In genomic region chr16:28610595-28611270, GRCh38 we compare ENCODE assay signal across 18 cellular contexts. TPM values are rescaled to one million over a fixed set of nuclear protein-coding genes. Genes with fewer than 3 reads are reported as not detected.
A peak's percentile ranks its signal among the peaks of the same experiment; 100 is the strongest.
DNase-seq lines count a peak whose midpoint lies in the region; ATAC-seq, FAIRE-seq and TF ChIP-seq lines count a peak whose summit lies in the region.
"Had no signal": no experiment of that assay in that cellular context is flagged by ENCODE, and none has a peak within 500 bp of the region (broad histone marks: within the 10 kb centered on the region; RNA-seq: fewer than 3 reads in every experiment).

No MANE protein-coding gene starts in this region.

- H3K4me1 ChIP-seq in NT2/D1 (ENCODE audit: insufficient read depth, insufficient read length), result peaks cover 20% of the 10 kb centered on the region
- H3K4me1 ChIP-seq in HepG2 (ENCODE audit: insufficient read depth, low read length), result peaks cover 39% of the 10 kb centered on the region
- H3K4me1 ChIP-seq in psoas muscle, result peaks cover 10% of the 10 kb centered on the region
- no peaks in the 10 kb centered on the region for H3K4me1 ChIP-seq in GM23248 (ENCODE audit: insufficient read depth)
- H3K4me1 ChIP-seq: ascending aorta, Caco-2 had no signal

- H3K4me3 Mint-ChIP-seq in activated CD4-positive, alpha-beta T cell treated with anti-CD3 and anti-CD28 coated beads, Interleukin-2, amount 10 ng/mL, durations not matched to agents 7 days and 5 days, result no peak overlapping the region
- H3K4me3 Mint-ChIP-seq: activated B cell treated with CpG ODN at 0.5 μM for 24 hours had no signal

- H3F3A ChIP-seq in GM23248 (ENCODE audit: insufficient read depth), result no peaks in the 10 kb centered on the region

- intact Hi-C loops in HepG2 (cut with micrococcal nuclease; ENCODE audit: unreplicated experiment) (loop anchor here (10.0 kb wide), 1 partner anchor 66 kb away; no protein-coding TSS in a partner anchor), psoas muscle (cut with DNase I) (no loop called here)

- no peak for TF ChIP-seq POLR2A in HepG2 (IDR thresholded peaks at IDR 0.05; ENCODE audit: insufficient read depth in 1 of 2, low read depth in 2 of 2, low read length in 2 of 2)

- H3K27ac ChIP-seq in HepG2 (ENCODE audit: extremely low read length, insufficient read depth, low read length) (peak overlapping the region; percentile 47), psoas muscle (no peak overlapping the region), GM23248 (no peak overlapping the region)
- H3K27ac ChIP-seq: ascending aorta, testis had no signal

- peaks cover 20% of the 10 kb centered on the region for H3K4me1 Mint-ChIP-seq in activated CD4-positive, alpha-beta T cell treated with anti-CD3 and anti-CD28 coated beads, Interleukin-2, amount 10 ng/mL, durations not matched to agents 7 days and 5 days

- no peaks in the 10 kb centered on the region for H3K36me3 Mint-ChIP-seq in activated CD4-positive, alpha-beta T cell treated with anti-CD3 and anti-CD28 coated beads, Interleukin-2, amount 10 ng/mL, durations not matched to agents 7 days and 5 days (ENCODE audit: low read depth)

- peak overlapping the region; percentile 99 for H3K4me2 ChIP-seq in HepG2 (ENCODE audit: low read depth, low read length)
- no peak overlapping the region for H3K4me2 ChIP-seq in GM23248 (ENCODE audit: unreplicated experiment)
- H3K4me2 ChIP-seq: SK-N-SH had no signal

- H3K79me2 ChIP-seq in HepG2 (ENCODE audit: insufficient read depth, low read length) (peaks cover 12% of the 10 kb centered on the region), GM23248 (ENCODE audit: insufficient read depth) (no peaks in the 10 kb centered on the region)

- CTCF ChIA-PET in activated CD4-positive, alpha-beta T cell treated with anti-CD3 and anti-CD28 coated beads, Interleukin-2, amount 10 ng/mL, durations not matched to agents 7 days and 5 days (lab: Charles Lee), result interaction anchor here (1.2 to 1.6 kb wide), 4 partner anchors 10 to 333 kb away, joined by 3 to 8 read pairs (median 4); no protein-coding TSS in a partner anchor
- CTCF ChIA-PET in HepG2 (lab: Yijun Ruan, JAX; ENCODE audit: low intra/inter-chr PET ratio, low total read pairs), result no interaction called here

- H3K27me3 Mint-ChIP-seq in activated CD4-positive, alpha-beta T cell treated with anti-CD3 and anti-CD28 coated beads, Interleukin-2, amount 10 ng/mL, durations not matched to agents 7 days and 5 days, result no peaks in the 10 kb centered on the region
- H3K27me3 Mint-ChIP-seq: activated B cell treated with CpG ODN at 0.5 μM for 24 hours had no signal

- no peaks in the 10 kb centered on the region for H4K20me1 ChIP-seq in HepG2 (ENCODE audit: insufficient read depth, low read length)
- no peaks in the 10 kb centered on the region for H4K20me1 ChIP-seq in GM23248 (ENCODE audit: insufficient read depth)

- no peak for FAIRE-seq in HepG2 (lab: Jason Lieb, UNC)
- FAIRE-seq: A204.1, keratinocyte had no signal

- H3K4me3 ChIP-seq in NT2/D1 (ENCODE audit: insufficient read length, low read depth) (no peak overlapping the region), HepG2 (replicated peaks in 1 of 3; ENCODE audit: insufficient read depth in 1 of 3, low read depth in 2 of 3, low read length in 3 of 3) (peak overlapping the region; percentile 66 to 90 (median 70)), psoas muscle (peak overlapping the region; percentile 52), GM23248 (no peak overlapping the region)
- H3K4me3 ChIP-seq: testis had no signal

- TF ChIP-seq EP300 in HepG2 (IDR thresholded peaks at IDR 0.05; ENCODE audit: low read depth in 2 of 2, low read length in 2 of 2) (peak in 1 of 2 experiments; percentile 33; a peak in 1 of 4 replicates), HepG2 (CRISPR knock-in tag; IDR thresholded peaks at IDR 0.05; ENCODE audit: borderline replicate concordance) (no peak; the same call in 1 of the 2 replicates)

- POLR2A ChIA-PET in activated CD4-positive, alpha-beta T cell treated with anti-CD3 and anti-CD28 coated beads, Interleukin-2, amount 10 ng/mL, durations not matched to agents 7 days and 5 days (lab: Charles Lee), result no interaction called here
- POLR2A ChIA-PET in HepG2 (lab: Yijun Ruan, JAX), result interaction anchor here (0.6 to 3.1 kb wide), 16 partner anchors 8 to 286 kb away, joined by 3 to 175 read pairs (median 5); partner anchors contain the start of genes NUPR1, SULT1A2 and TUFM

- no peaks in the 10 kb centered on the region for H3K36me3 ChIP-seq in NT2/D1 (ENCODE audit: insufficient read depth, insufficient read length, low read length)
- peaks cover 0 to 17% of the 10 kb centered on the region in 2 experiments; a peak in 3 of 5 replicates for H3K36me3 ChIP-seq in HepG2 (replicated peaks in 1 of 2; ENCODE audit: control insufficient read depth in 1 of 2, insufficient read depth in 2 of 2, low read length in 2 of 2)
- H3K36me3 ChIP-seq in psoas muscle (ENCODE audit: insufficient read depth in 1 of 2, low read depth in 1 of 2), result peaks cover 0 to 9% of the 10 kb centered on the region in 2 donors
- H3K36me3 ChIP-seq in GM23248 (ENCODE audit: low read depth), result no peaks in the 10 kb centered on the region
- H3K36me3 ChIP-seq: ascending aorta had no signal

- H3K27me3 ChIP-seq in NT2/D1 (ENCODE audit: insufficient read depth, insufficient read length) (no peaks in the 10 kb centered on the region), HepG2 (ENCODE audit: control insufficient read depth in 1 of 2, insufficient read depth in 2 of 2, low read length in 2 of 2) (no peaks in the 10 kb centered on the region), psoas muscle (ENCODE audit: insufficient read depth in 3 of 3, low read length in 2 of 3) (no peaks in the 10 kb centered on the region), GM23248 (replicated peaks; ENCODE audit: insufficient read depth) (no peaks in the 10 kb centered on the region)
- H3K27me3 ChIP-seq: ascending aorta, testis had no signal

- H3K27ac Mint-ChIP-seq in activated CD4-positive, alpha-beta T cell treated with anti-CD3 and anti-CD28 coated beads, Interleukin-2, amount 10 ng/mL, durations not matched to agents 7 days and 5 days, result peak overlapping the region; percentile 62
- H3K27ac Mint-ChIP-seq: activated B cell treated with CpG ODN at 0.5 μM for 24 hours had no signal

- H3K9ac ChIP-seq in NT2/D1 (ENCODE audit: insufficient read length, low read depth) (peak overlapping the region; percentile 53), HepG2 (ENCODE audit: insufficient read depth, low read depth, low read length) (peak overlapping the region; percentile 77), GM23248 (no peak overlapping the region)
- H3K9ac ChIP-seq: SK-N-SH had no signal

- in situ Hi-C loops in HepG2 (cut with HindIII; ENCODE audit: extremely low pct_ligation_motif_present, low pct_unique_long_range_greater_than_20kb) (no loop called here), GM23248 (cut with MboI) (no loop called here)

- H3K9me3 Mint-ChIP-seq in activated CD4-positive, alpha-beta T cell treated with anti-CD3 and anti-CD28 coated beads, Interleukin-2, amount 10 ng/mL, durations not matched to agents 7 days and 5 days, result no peaks in the 10 kb centered on the region
- H3K9me3 Mint-ChIP-seq: activated B cell treated with CpG ODN at 0.5 μM for 24 hours had no signal

- no peaks in the 10 kb centered on the region for H3K9me2 ChIP-seq in GM23248 (ENCODE audit: insufficient read depth)
- H3K9me2 ChIP-seq: SK-N-SH had no signal

- 11% methylated on average over 11 of the region's 11 CpGs for WGBS in HepG2 (ENCODE audit: low lambda C conversion rate)
- WGBS in psoas muscle, 3 donors, result 83 to 84% (median 83%) methylated on average over 11 of the region's 11 CpGs
- 60 to 61% methylated on average over 11 of the region's 11 CpGs for WGBS in GM23248 (ENCODE audit: low coverage in 1 of 2, low lambda C conversion rate in 2 of 2, missing lambda C conversion rate in 2 of 2), 2 experiments

- DNase-seq in activated CD4-positive, alpha-beta T cell treated with anti-CD3 and anti-CD28 coated beads, Interleukin-2, amount 10 ng/mL, durations not matched to agents 7 days and 5 days, result no peak
- no peak for DNase-seq in activated CD4-positive, alpha-beta T cell treated with anti-CD3 and anti-CD28 coated beads for 48 hours
- no peak for DNase-seq in NT2/D1 (ENCODE audit: low read depth, low spot score)
- DNase-seq in HepG2 (ENCODE audit: low spot score), result no peak
- DNase-seq in psoas muscle, result no peak
- DNase-seq in NCI-H2171 treated with DMSO at 0.1 percent for 48 hours (lab: John Stamatoyannopoulos, UW), result no peak
- no peak for DNase-seq in GM19238 (ENCODE audit: insufficient read length, low spot score)
- no peak for DNase-seq in GM23248
- DNase-seq: activated B cell treated with CpG ODN at 0.5 μM for 24 hours; activated T-cell treated with anti-CD3 and anti-CD28 coated beads, Interleukin-2, amount 50 U/mL, for 1 hour; Caco-2; foreskin fibroblast; NCI-H2171 had no signal

- H2AFZ ChIP-seq in HepG2 (ENCODE audit: low read length) (peak overlapping the region; percentile 17), GM23248 (no peak overlapping the region)

- no peak for TF ChIP-seq RAD21 in HepG2 (CRISPR knock-in tag; IDR thresholded peaks at IDR 0.05)

- no peak for TF ChIP-seq CTCF in HepG2 (CRISPR knock-in tag; IDR thresholded peaks at IDR 0.05)
- TF ChIP-seq CTCF in psoas muscle (IDR thresholded peaks at IDR 0.05), result no peak

- H3K9me3 ChIP-seq in NT2/D1 (ENCODE audit: insufficient read depth, low read length) (no peaks in the 10 kb centered on the region), HepG2 (ENCODE audit: low read length) (no peaks in the 10 kb centered on the region), psoas muscle (no peaks in the 10 kb centered on the region), GM23248 (ENCODE audit: low read depth) (no peaks in the 10 kb centered on the region)
- H3K9me3 ChIP-seq: ascending aorta, Caco-2, SK-N-SH, testis had no signal

- ATAC-seq in HepG2 (no peak), psoas muscle (no peak)

- BruUV-seq in HepG2 (replicated peaks; lab: Mats Ljungman, UMichigan), result no TSS peak

RNA-seq across cellular contexts. Expression of gene SULT1A1, which starts 0.9 kb away (rescaled TPM):
- 10 to 100 TPM; 11.1 to 11.3 TPM for total RNA-seq in activated CD4-positive, alpha-beta T cell treated with anti-CD3 and anti-CD28 coated beads, Interleukin-2, amount 10 ng/mL, durations not matched to agents 7 days and 5 days
- total RNA-seq in HepG2 (2016; rRNA removed; fragmentation: Illumina TruSeq; extraction: Trizol), result 147 and 174 TPM in 2 replicates
- 53.8 and 58.2 TPM in 2 replicates for total RNA-seq in HepG2 (2016; cell fraction: cytosol; rRNA removed; fragmentation: Illumina TruSeq; extraction: Trizol; ENCODE audit: low read depth)
- total RNA-seq in HepG2 (2016; cell fraction: insoluble cytoplasmic fraction; rRNA removed; fragmentation: Illumina TruSeq; extraction: Trizol), result 157 and 177 TPM in 2 replicates
- 56.7 and 63.7 TPM in 2 replicates for total RNA-seq in HepG2 (2016; cell fraction: membrane; rRNA removed; fragmentation: Illumina TruSeq; extraction: Trizol)
- total RNA-seq in HepG2 (2016; cell fraction: nucleus; rRNA removed; fragmentation: Illumina TruSeq; extraction: Trizol), result 55.4 and 59.6 TPM in 2 replicates
- polyA plus RNA-seq in HepG2 (2011; rRNA removed), result 114 and 117 TPM in 2 replicates
- 87.7 and 112 TPM in 2 replicates for polyA plus RNA-seq in HepG2 (2011; cell fraction: cytosol; rRNA removed)
- 78.9 and 79.1 TPM in 2 replicates for polyA plus RNA-seq in HepG2 (2011; cell fraction: nucleus; rRNA removed)
- 97.2 and 132 TPM in 2 replicates for polyA plus RNA-seq in HepG2 (2012)
- 63.2 and 71.4 TPM in 2 replicates for polyA plus RNA-seq in HepG2 (2016; cell fraction: cytosol; fragmentation: Illumina TruSeq; extraction: Trizol; ENCODE audit: low read depth)
- polyA plus RNA-seq in HepG2 (2016; cell fraction: insoluble cytoplasmic fraction; fragmentation: Illumina TruSeq; extraction: Trizol; ENCODE audit: low read depth), result 204 and 206 TPM in 2 replicates
- polyA plus RNA-seq in HepG2 (2016; cell fraction: membrane; fragmentation: Illumina TruSeq; extraction: Trizol; ENCODE audit: low read depth), result 50.8 and 59.5 TPM in 2 replicates
- 122 and 123 TPM in 2 replicates for polyA plus RNA-seq in HepG2 (2016; cell fraction: nucleus; fragmentation: Illumina TruSeq; extraction: Trizol; ENCODE audit: insufficient read depth, low read depth)
- 18.9 and 75.8 TPM in 2 replicates for polyA minus RNA-seq in HepG2 (2011; rRNA and poly(A)+ RNA removed; ENCODE audit: low replicate concordance)
- polyA minus RNA-seq in HepG2 (2011; cell fraction: cytosol; rRNA and poly(A)+ RNA removed), result 33.0 and 38.4 TPM in 2 replicates
- 20.5 and 29.8 TPM in 2 replicates for polyA minus RNA-seq in HepG2 (2011; cell fraction: nucleus; rRNA and poly(A)+ RNA removed)
- total RNA-seq in psoas muscle, result 10 to 100 TPM in 3 of 4 donors, 1 to 10 TPM in 1; 8.1 to 22.8 (median 13.4) TPM
- 1 to 10 TPM; 2.8 to 6.3 (median 3.5) TPM for polyA plus RNA-seq in psoas muscle
- not detected in 2 replicates for total RNA-seq in GM23248 (2014; rRNA removed; shearing (Covaris generic))
- not detected in 2 replicates for polyA plus RNA-seq in GM23248 (2016; fragmentation: Nextera tagmentation; extraction: Ambion mirVana)

RNA-seq across cellular contexts. Expression of gene SULT1A2, which starts 13.9 kb away (rescaled TPM):
- under 1 TPM; 0.27 to 0.50 TPM for total RNA-seq in activated CD4-positive, alpha-beta T cell treated with anti-CD3 and anti-CD28 coated beads, Interleukin-2, amount 10 ng/mL, durations not matched to agents 7 days and 5 days
- total RNA-seq in HepG2 (2016; rRNA removed; fragmentation: Illumina TruSeq; extraction: Trizol) (34.2 and 35.2 TPM in 2 replicates), psoas muscle (1 to 10 TPM in 1 of 4 donors, under 1 TPM in 2, not detected in 1; 0.34 to 1.5 (median 0.52) TPM)
- 19.8 and 21.5 TPM in 2 replicates for total RNA-seq in HepG2 (2016; cell fraction: cytosol; rRNA removed; fragmentation: Illumina TruSeq; extraction: Trizol; ENCODE audit: low read depth)
- 36.3 and 38.2 TPM in 2 replicates for total RNA-seq in HepG2 (2016; cell fraction: insoluble cytoplasmic fraction; rRNA removed; fragmentation: Illumina TruSeq; extraction: Trizol)
- total RNA-seq in HepG2 (2016; cell fraction: membrane; rRNA removed; fragmentation: Illumina TruSeq; extraction: Trizol), result 19.3 and 19.9 TPM in 2 replicates
- total RNA-seq in HepG2 (2016; cell fraction: nucleus; rRNA removed; fragmentation: Illumina TruSeq; extraction: Trizol), result 23.5 and 24.0 TPM in 2 replicates
- polyA plus RNA-seq in HepG2 (2011; rRNA removed) (32.9 and 33.0 TPM in 2 replicates), psoas muscle (under 1 TPM in 2 of 3 donors, not detected in 1; 0.09 to 0.34 TPM), GM23248 (2016; fragmentation: Nextera tagmentation; extraction: Ambion mirVana) (not detected in 2 replicates)
- polyA plus RNA-seq in HepG2 (2011; cell fraction: cytosol; rRNA removed), result 14.0 and 21.3 TPM in 2 replicates
- 86.1 and 93.8 TPM in 2 replicates for polyA plus RNA-seq in HepG2 (2011; cell fraction: nucleus; rRNA removed)
- 18.7 and 23.6 TPM in 2 replicates for polyA plus RNA-seq in HepG2 (2012)
- 18.2 and 18.9 TPM in 2 replicates for polyA plus RNA-seq in HepG2 (2016; cell fraction: cytosol; fragmentation: Illumina TruSeq; extraction: Trizol; ENCODE audit: low read depth)
- polyA plus RNA-seq in HepG2 (2016; cell fraction: insoluble cytoplasmic fraction; fragmentation: Illumina TruSeq; extraction: Trizol; ENCODE audit: low read depth), result 33.4 and 34.7 TPM in 2 replicates
- 14.3 and 21.1 TPM in 2 replicates for polyA plus RNA-seq in HepG2 (2016; cell fraction: membrane; fragmentation: Illumina TruSeq; extraction: Trizol; ENCODE audit: low read depth)
- polyA plus RNA-seq in HepG2 (2016; cell fraction: nucleus; fragmentation: Illumina TruSeq; extraction: Trizol; ENCODE audit: insufficient read depth, low read depth), result 56.7 and 59.1 TPM in 2 replicates
- polyA minus RNA-seq in HepG2 (2011; rRNA and poly(A)+ RNA removed; ENCODE audit: low replicate concordance), result 2.7 and 14.8 TPM in 2 replicates
- 5.5 and 6.4 TPM in 2 replicates for polyA minus RNA-seq in HepG2 (2011; cell fraction: cytosol; rRNA and poly(A)+ RNA removed)
- polyA minus RNA-seq in HepG2 (2011; cell fraction: nucleus; rRNA and poly(A)+ RNA removed), result 14.0 and 15.7 TPM in 2 replicates
- total RNA-seq in GM23248 (2014; rRNA removed; shearing (Covaris generic)), result not detected in 2 replicates
- total RNA-seq: activated B cell treated with CpG ODN at 0.5 μM for 24 hours had no signal
- polyA plus RNA-seq: keratinocyte had no signal

RNA-seq across cellular contexts. Expression of gene NPIPB8, which starts 27.1 kb away (rescaled TPM):
- total RNA-seq in activated CD4-positive, alpha-beta T cell treated with anti-CD3 and anti-CD28 coated beads, Interleukin-2, amount 10 ng/mL, durations not matched to agents 7 days and 5 days, result under 1 TPM in 1 of 2 experiments, not detected in 1; 0.44 TPM
- total RNA-seq in HepG2 (2016; rRNA removed; fragmentation: Illumina TruSeq; extraction: Trizol), result 0.49 TPM in 1 of 2 replicates, not detected in the other
- total RNA-seq in HepG2 (2016; cell fraction: cytosol; rRNA removed; fragmentation: Illumina TruSeq; extraction: Trizol; ENCODE audit: low read depth), result not detected in 2 replicates
- 0.82 TPM in 1 of 2 replicates, not detected in the other for total RNA-seq in HepG2 (2016; cell fraction: insoluble cytoplasmic fraction; rRNA removed; fragmentation: Illumina TruSeq; extraction: Trizol)
- total RNA-seq in HepG2 (2016; cell fraction: membrane; rRNA removed; fragmentation: Illumina TruSeq; extraction: Trizol), result not detected in 2 replicates
- 1.8 and 2.2 TPM in 2 replicates for total RNA-seq in HepG2 (2016; cell fraction: nucleus; rRNA removed; fragmentation: Illumina TruSeq; extraction: Trizol)
- 2.3 and 2.9 TPM in 2 replicates for polyA plus RNA-seq in HepG2 (2011; rRNA removed)
- not detected in 2 replicates for polyA plus RNA-seq in HepG2 (2011; cell fraction: cytosol; rRNA removed)
- polyA plus RNA-seq in HepG2 (2011; cell fraction: nucleus; rRNA removed), result 1.3 and 2.4 TPM in 2 replicates
- polyA plus RNA-seq in HepG2 (2012), result 0.71 and 2.0 TPM in 2 replicates
- polyA plus RNA-seq in HepG2 (2016; cell fraction: cytosol; fragmentation: Illumina TruSeq; extraction: Trizol; ENCODE audit: low read depth), result not detected in 2 replicates
- not detected in 2 replicates for polyA plus RNA-seq in HepG2 (2016; cell fraction: insoluble cytoplasmic fraction; fragmentation: Illumina TruSeq; extraction: Trizol; ENCODE audit: low read depth)
- not detected in 2 replicates for polyA plus RNA-seq in HepG2 (2016; cell fraction: membrane; fragmentation: Illumina TruSeq; extraction: Trizol; ENCODE audit: low read depth)
- polyA plus RNA-seq in HepG2 (2016; cell fraction: nucleus; fragmentation: Illumina TruSeq; extraction: Trizol; ENCODE audit: insufficient read depth, low read depth), result 5.4 and 6.5 TPM in 2 replicates
- polyA minus RNA-seq in HepG2 (2011; rRNA and poly(A)+ RNA removed; ENCODE audit: low replicate concordance), result 0.63 and 3.7 TPM in 2 replicates
- not detected in 2 replicates for polyA minus RNA-seq in HepG2 (2011; cell fraction: cytosol; rRNA and poly(A)+ RNA removed)
- 3.6 and 6.1 TPM in 2 replicates for polyA minus RNA-seq in HepG2 (2011; cell fraction: nucleus; rRNA and poly(A)+ RNA removed)
- under 1 TPM in 1 of 4 donors, not detected in 3; 0.78 TPM for total RNA-seq in psoas muscle
- not detected for polyA plus RNA-seq in psoas muscle
- total RNA-seq in GM23248 (2014; rRNA removed; shearing (Covaris generic)), result not detected in 2 replicates
- not detected in 2 replicates for polyA plus RNA-seq in GM23248 (2016; fragmentation: Nextera tagmentation; extraction: Ambion mirVana)
- total RNA-seq: ascending aorta had no signal
- polyA plus RNA-seq: SK-N-SH had no signal

RNA-seq across cellular contexts. Expression of gene SGF29, which starts 57.0 kb away (rescaled TPM):
- 10 to 100 TPM; 49.3 to 60.6 TPM for total RNA-seq in activated CD4-positive, alpha-beta T cell treated with anti-CD3 and anti-CD28 coated beads, Interleukin-2, amount 10 ng/mL, durations not matched to agents 7 days and 5 days
- 21.2 and 29.4 TPM in 2 replicates for total RNA-seq in HepG2 (2016; rRNA removed; fragmentation: Illumina TruSeq; extraction: Trizol)
- total RNA-seq in HepG2 (2016; cell fraction: cytosol; rRNA removed; fragmentation: Illumina TruSeq; extraction: Trizol; ENCODE audit: low read depth), result 26.2 and 36.6 TPM in 2 replicates
- 15.6 and 27.3 TPM in 2 replicates for total RNA-seq in HepG2 (2016; cell fraction: insoluble cytoplasmic fraction; rRNA removed; fragmentation: Illumina TruSeq; extraction: Trizol)
- total RNA-seq in HepG2 (2016; cell fraction: membrane; rRNA removed; fragmentation: Illumina TruSeq; extraction: Trizol), result 15.4 and 17.8 TPM in 2 replicates
- total RNA-seq in HepG2 (2016; cell fraction: nucleus; rRNA removed; fragmentation: Illumina TruSeq; extraction: Trizol), result 19.6 and 24.7 TPM in 2 replicates
- 5.0 and 5.4 TPM in 2 replicates for polyA plus RNA-seq in HepG2 (2011; rRNA removed)
- polyA plus RNA-seq in HepG2 (2011; cell fraction: cytosol; rRNA removed), result 2.3 and 3.5 TPM in 2 replicates
- 15.5 and 19.7 TPM in 2 replicates for polyA plus RNA-seq in HepG2 (2011; cell fraction: nucleus; rRNA removed)
- 20.2 and 32.1 TPM in 2 replicates for polyA plus RNA-seq in HepG2 (2012)
- 8.6 and 9.4 TPM in 2 replicates for polyA plus RNA-seq in HepG2 (2016; cell fraction: cytosol; fragmentation: Illumina TruSeq; extraction: Trizol; ENCODE audit: low read depth)
- 14.8 and 18.5 TPM in 2 replicates for polyA plus RNA-seq in HepG2 (2016; cell fraction: insoluble cytoplasmic fraction; fragmentation: Illumina TruSeq; extraction: Trizol; ENCODE audit: low read depth)
- 8.0 and 9.0 TPM in 2 replicates for polyA plus RNA-seq in HepG2 (2016; cell fraction: membrane; fragmentation: Illumina TruSeq; extraction: Trizol; ENCODE audit: low read depth)
- 36.0 and 46.1 TPM in 2 replicates for polyA plus RNA-seq in HepG2 (2016; cell fraction: nucleus; fragmentation: Illumina TruSeq; extraction: Trizol; ENCODE audit: insufficient read depth, low read depth)
- 10.9 and 13.8 TPM in 2 replicates for polyA minus RNA-seq in HepG2 (2011; rRNA and poly(A)+ RNA removed; ENCODE audit: low replicate concordance)
- polyA minus RNA-seq in HepG2 (2011; cell fraction: cytosol; rRNA and poly(A)+ RNA removed), result 5.9 and 8.4 TPM in 2 replicates
- polyA minus RNA-seq in HepG2 (2011; cell fraction: nucleus; rRNA and poly(A)+ RNA removed), result 9.9 and 14.9 TPM in 2 replicates
- total RNA-seq in psoas muscle, result 10 to 100 TPM; 20.5 to 48.3 (median 25.9) TPM
- 10 to 100 TPM; 22.3 to 47.4 (median 29.4) TPM for polyA plus RNA-seq in psoas muscle
- 5.7 and 6.3 TPM in 2 replicates for total RNA-seq in GM23248 (2014; rRNA removed; shearing (Covaris generic))
- 8.9 and 9.9 TPM in 2 replicates for polyA plus RNA-seq in GM23248 (2016; fragmentation: Nextera tagmentation; extraction: Ambion mirVana)

Comparison
In these comparisons a context has a peak if more than half of its experiments do, and no peak if none do; other contexts are left out.
1. H3K4me3 ChIP-seq: peak in HepG2 (3 of 3) and psoas muscle (single experiment); none in NT2/D1 (single experiment) and GM23248 (single experiment).
2. RNA of gene SULT1A2, which starts 13.9 kb away (total RNA-seq): 19.3 to 38.2 TPM in HepG2; 0.34 to 1.5 TPM in psoas muscle, 0.27 to 0.50 TPM in activated CD4-positive, alpha-beta T cell treated with anti-CD3 and anti-CD28 coated beads, Interleukin-2, amount 10 ng/mL, durations not matched to agents 7 days and 5 days and not detected in GM23248; every median in the first group is over 4 times any median in the second.